12 cellular contexts compared by ENCODE assay signal in genomic region chr3:195897853-195898415, GRCh38. TPM values are rescaled to one million over a fixed set of nuclear protein-coding genes. Genes with fewer than 3 reads are reported as not detected.
DNase-seq lines count a peak whose midpoint lies in the region; ATAC-seq, FAIRE-seq and TF ChIP-seq lines count a peak whose summit lies in the region.
"Had no signal": no experiment of that assay in that cellular context is flagged by ENCODE, and none has a peak within 500 bp of the region (broad histone marks: within the 10 kb centered on the region; RNA-seq: fewer than 3 reads in every experiment).

No MANE protein-coding gene starts in this region.

- no peak overlapping the region for H2AFZ ChIP-seq in keratinocyte (ENCODE audit: control insufficient read depth, low read length)

- H3K27ac ChIP-seq in AG04450 (ENCODE audit: low read depth, low read length), result peak overlapping the region; percentile 39
- H3K27ac ChIP-seq in keratinocyte (ENCODE audit: control insufficient read depth, insufficient read depth, low read length), result peak overlapping the region; percentile 31
- peak overlapping the region in 2 of 4 donors; percentile 43 to 57 for H3K27ac ChIP-seq in tibial nerve

- H3K9ac ChIP-seq in keratinocyte (ENCODE audit: control insufficient read depth, extremely low read depth, insufficient read depth, low read length), result no peak overlapping the region

- dilution Hi-C loops in keratinocyte (cut with MboI; ENCODE audit: extremely low pct_ligation_motif_present, low sequenced_read_pairs), result no loop called here

- H3K79me2 ChIP-seq in keratinocyte (ENCODE audit: control insufficient read depth, insufficient read depth, low read length), result peaks cover 56% of the 10 kb centered on the region

- H3K27me3 Mint-ChIP-seq in Caco-2 (ENCODE audit: insufficient read depth, unreplicated experiment), result no peaks in the 10 kb centered on the region
- H3K27me3 Mint-ChIP-seq in activated CD8-positive, alpha-beta T cell treated with anti-CD3 and anti-CD28 coated beads for 36 hours, result no peaks in the 10 kb centered on the region

- TF ChIP-seq POLR2A in tibial nerve (IDR thresholded peaks at IDR 0.05), result no peak

- H3K4me1 ChIP-seq in Caco-2 (peaks cover 7% of the 10 kb centered on the region), keratinocyte (ENCODE audit: control insufficient read depth, extremely low read depth, insufficient read depth, low read length) (peaks cover 40% of the 10 kb centered on the region), tibial nerve (peaks cover 0 to 84% (median 52%) of the 10 kb centered on the region in 4 donors)

- H3K4me2 ChIP-seq in keratinocyte (ENCODE audit: control insufficient read depth, extremely low read depth, insufficient read depth, low read depth, low read length), result peak overlapping the region; percentile 37

- POLR2A ChIA-PET in AG04450 (lab: Yijun Ruan, JAX), result no interaction called here
- POLR2A ChIA-PET in Caco-2 (lab: Charles Lee), result no interaction called here
- POLR2A ChIA-PET in activated CD8-positive, alpha-beta T cell treated with anti-CD3 and anti-CD28 coated beads for 36 hours (lab: Charles Lee), result interaction anchor here (1.0 to 6.4 kb wide), 3 partner anchors 8 to 17 kb away, joined by 3 to 77 read pairs (median 5); partner anchors contain the start of gene TNK2

- no peaks in the 10 kb centered on the region for H4K20me1 ChIP-seq in keratinocyte (ENCODE audit: control insufficient read depth, extremely low read depth, insufficient read depth, low read length)

- peaks cover 26% of the 10 kb centered on the region for H3K4me1 Mint-ChIP-seq in Caco-2 (ENCODE audit: low read depth, unreplicated experiment)
- peaks cover 60% of the 10 kb centered on the region for H3K4me1 Mint-ChIP-seq in activated CD8-positive, alpha-beta T cell treated with anti-CD3 and anti-CD28 coated beads for 36 hours (ENCODE audit: low read depth)

- no TSS peak for BruUV-seq in Caco-2 (replicated peaks; lab: Mats Ljungman, UMichigan)

- CTCF ChIA-PET in AG04450 (lab: Charles Lee), result interaction anchor here (1.3 to 7.1 kb wide), 4 partner anchors 16 to 39 kb away, joined by 3 to 131 read pairs (median 54); no protein-coding TSS in a partner anchor
- CTCF ChIA-PET in Caco-2 (lab: Charles Lee), result interaction anchor here (0.6 to 0.7 kb wide), 2 partner anchors 17 to 1838 kb away, joined by 3 read pairs; partner anchors contain the start of gene RUBCN
- CTCF ChIA-PET in activated CD8-positive, alpha-beta T cell treated with anti-CD3 and anti-CD28 coated beads for 36 hours (lab: Charles Lee), result interaction anchor here (1.0 to 9.3 kb wide), 4 partner anchors 10 to 44 kb away, joined by 4 to 131 read pairs (median 74); partner anchors contain the start of gene TNK2

- intact Hi-C loops in Caco-2 (cut with micrococcal nuclease; ENCODE audit: unreplicated experiment), result no loop called here
- intact Hi-C loops in activated CD8-positive, alpha-beta T cell treated with anti-CD3 and anti-CD28 coated beads for 36 hours (cut with micrococcal nuclease), result no loop called here

- H3K9me3 Mint-ChIP-seq in Caco-2 (ENCODE audit: unreplicated experiment), result no peaks in the 10 kb centered on the region
- no peaks in the 10 kb centered on the region for H3K9me3 Mint-ChIP-seq in activated CD8-positive, alpha-beta T cell treated with anti-CD3 and anti-CD28 coated beads for 36 hours

- no peaks in the 10 kb centered on the region; the same call in 1 of the 2 replicates for H3K9me3 ChIP-seq in AG04450 (ENCODE audit: control insufficient read depth, insufficient read depth, low read length)
- no peaks in the 10 kb centered on the region for H3K9me3 ChIP-seq in Caco-2
- H3K9me3 ChIP-seq in keratinocyte (ENCODE audit: control insufficient read depth, low read depth, low read length), result no peaks in the 10 kb centered on the region
- no peaks in the 10 kb centered on the region for H3K9me3 ChIP-seq in tibial nerve

- H3K36me3 ChIP-seq in Caco-2 (ENCODE audit: control insufficient read depth, insufficient read depth, low read length) (no peaks in the 10 kb centered on the region), keratinocyte (ENCODE audit: control insufficient read depth in 2 of 2, extremely low read depth in 1 of 2, insufficient read depth in 2 of 2, low read length in 2 of 2) (peaks cover 0 to 3% of the 10 kb centered on the region in 2 experiments), tibial nerve (no peaks in the 10 kb centered on the region)
- H3K36me3 ChIP-seq: cardiac muscle cell had no signal

- no peak for ATAC-seq in activated CD8-positive, alpha-beta T cell treated with anti-CD3 and anti-CD28 coated beads for 36 hours
- ATAC-seq in HG03460 (IDR thresholded peaks at IDR 0.05; ENCODE audit: unreplicated experiment), result no peak

- TF ChIP-seq EP300 in tibial nerve (IDR thresholded peaks at IDR 0.05), result no peak

- H3K4me3 Mint-ChIP-seq in Caco-2 (ENCODE audit: unreplicated experiment), result peak overlapping the region; percentile 0
- H3K4me3 Mint-ChIP-seq in activated CD8-positive, alpha-beta T cell treated with anti-CD3 and anti-CD28 coated beads for 36 hours, result no peak overlapping the region

- no peaks in the 10 kb centered on the region for H3K27me3 ChIP-seq in AG04450 (ENCODE audit: control insufficient read depth, insufficient read depth, low read length)
- no peaks in the 10 kb centered on the region for H3K27me3 ChIP-seq in Caco-2 (replicated peaks; ENCODE audit: control insufficient read depth, insufficient read depth, low read length)
- H3K27me3 ChIP-seq in keratinocyte (ENCODE audit: control insufficient read depth, extremely low read depth, insufficient read depth, low read length), result no peaks in the 10 kb centered on the region
- H3K27me3 ChIP-seq in tibial nerve, result no peaks in the 10 kb centered on the region
- H3K27me3 ChIP-seq: cardiac muscle cell had no signal

- 73 to 75% methylated on average over 11 of the region's 11 CpGs for WGBS in tibial nerve, 2 donors

- FAIRE-seq in keratinocyte (lab: Jason Lieb, UNC), result no peak
- FAIRE-seq: urothelium cell line had no signal

- no peak for DNase-seq in AG04450 (ENCODE audit: low read depth, low spot score)
- DNase-seq in Caco-2, result peak; percentile 35 to 62
- no peak for DNase-seq in activated CD8-positive, alpha-beta T cell treated with anti-CD3 and anti-CD28 coated beads for 36 hours
- DNase-seq in keratinocyte (ENCODE audit: low read depth, low spot score), result no peak
- no peak for DNase-seq in tibial nerve (ENCODE audit: low spot score in 2 of 2)
- no peak for DNase-seq in stimulated activated CD4-positive, alpha-beta T cell treated with anti-CD3 and anti-CD28 coated beads, Interleukin-12 subunit alpha, Interleukin-12 subunit beta, amount 100 ng/mL, for 4 hours
- DNase-seq in activated gamma-delta T cell treated with Interleukin-2 at 50 U/mL for 16 hours, result no peak
- DNase-seq: activated CD4-positive, alpha-beta T cell treated with anti-CD3 and anti-CD28 coated beads, Interleukin-2, amount 50 U/mL, for 48 hours; stimulated activated CD4-positive, alpha-beta T cell treated with anti-CD3 and anti-CD28 coated beads, Interleukin-4, amount 100 ng/mL, for 4 hours had no signal

- no peaks in the 10 kb centered on the region for H3K9me1 ChIP-seq in keratinocyte (ENCODE audit: control insufficient read depth, extremely low read depth, insufficient read depth, low read length)

- peaks cover 16% of the 10 kb centered on the region for H3K36me3 Mint-ChIP-seq in Caco-2 (ENCODE audit: insufficient read depth, unreplicated experiment)
- H3K36me3 Mint-ChIP-seq in activated CD8-positive, alpha-beta T cell treated with anti-CD3 and anti-CD28 coated beads for 36 hours (ENCODE audit: low read depth), result no peaks in the 10 kb centered on the region

- TF ChIP-seq CTCF in AG04450 (IDR thresholded peaks at IDR 0.05; ENCODE audit: low read depth, low read length) (0 out of 2 replicates have a peak, but pooled peaks have one; percentile 9), Caco-2 (IDR thresholded peaks at IDR 0.05; ENCODE audit: insufficient read depth in 1 of 2, low read depth in 1 of 2, low read length in 1 of 2, severe bottlenecking in 1 of 2, unreplicated experiment in 1 of 2) (peak in 1 of 2 experiments; percentile 25), keratinocyte (optimal IDR thresholded peaks at IDR 0.05 in 1 of 3, IDR thresholded peaks at IDR 0.05 in 1 of 3, conservative IDR thresholded peaks at IDR 0.05 in 1 of 3; ENCODE audit: extremely low read depth in 1 of 3, insufficient read depth in 2 of 3, low read length in 3 of 3) (peak in 2 of 3 experiments; percentile 26 to 46), tibial nerve (IDR thresholded peaks at IDR 0.05) (no peak)
- no peak for TF ChIP-seq CTCF in activated CD8-positive, alpha-beta T cell treated with anti-CD3 and anti-CD28 coated beads for 36 hours (IDR thresholded peaks at IDR 0.05)

- H3K4me3 ChIP-seq in AG04450 (ENCODE audit: low read depth, low read length), result no peak overlapping the region
- H3K4me3 ChIP-seq in Caco-2 (ENCODE audit: low read depth, low read length), result no peak overlapping the region
- no peak overlapping the region for H3K4me3 ChIP-seq in keratinocyte (ENCODE audit: control insufficient read depth in 2 of 3, extremely low read depth in 1 of 3, insufficient read depth in 2 of 3, low read depth in 1 of 3, low read length in 3 of 3)
- no peak overlapping the region for H3K4me3 ChIP-seq in tibial nerve
- H3K4me3 ChIP-seq: cardiac muscle cell had no signal

- H3K27ac Mint-ChIP-seq in Caco-2 (ENCODE audit: unreplicated experiment), result no peak overlapping the region
- peak overlapping the region; percentile 29 for H3K27ac Mint-ChIP-seq in activated CD8-positive, alpha-beta T cell treated with anti-CD3 and anti-CD28 coated beads for 36 hours

RNA-seq across cellular contexts. Expression of gene TNK2, which starts 10.4 kb away (rescaled TPM):
- 2.7 and 4.4 TPM in 2 replicates for polyA plus RNA-seq in AG04450 (2011; rRNA removed)
- polyA minus RNA-seq in AG04450 (2011; rRNA and poly(A)+ RNA removed), result 5.4 and 9.1 TPM in 2 replicates
- total RNA-seq in Caco-2 (2022), result 36.0 and 37.9 TPM in 2 replicates
- 10 to 100 TPM; 41.9 to 43.0 TPM for total RNA-seq in activated CD8-positive, alpha-beta T cell treated with anti-CD3 and anti-CD28 coated beads for 36 hours
- polyA plus RNA-seq in keratinocyte, result 10.6 to 21.4 TPM (median 15.8 TPM) in 3 replicates
- polyA plus RNA-seq in keratinocyte (2011; ENCODE audit: low read depth), result 17.1 TPM
- polyA plus RNA-seq in keratinocyte (2011; cell fraction: cytosol; rRNA removed), result 4.4 and 10.0 TPM in 2 replicates
- 56.7 and 70.6 TPM in 2 replicates for polyA plus RNA-seq in keratinocyte (2011; cell fraction: nucleus; rRNA removed)
- polyA plus RNA-seq in keratinocyte (2012; ENCODE audit: low replicate concordance), result 23.7 and 30.5 TPM in 2 replicates
- polyA minus RNA-seq in keratinocyte, result 24.1 to 62.9 TPM (median 26.8 TPM) in 3 replicates
- polyA minus RNA-seq in keratinocyte (2011; cell fraction: cytosol; rRNA and poly(A)+ RNA removed), result 24.0 TPM
- polyA minus RNA-seq in keratinocyte (2011; cell fraction: nucleus; rRNA and poly(A)+ RNA removed), result 27.1 and 33.3 TPM in 2 replicates
- 10 to 100 TPM; 22.2 to 81.9 (median 34.0) TPM for total RNA-seq in tibial nerve

Comparison
In these comparisons a context has a peak if more than half of its experiments do, and no peak if none do; other contexts are left out.
1. DNase-seq: peak in Caco-2 (2 of 2); none in AG04450 (single experiment), activated CD8-positive, alpha-beta T cell treated with anti-CD3 and anti-CD28 coated beads for 36 hours (single experiment), keratinocyte (single experiment), tibial nerve (0 of 2), stimulated activated CD4-positive, alpha-beta T cell treated with anti-CD3 and anti-CD28 coated beads, Interleukin-12 subunit alpha, Interleukin-12 subunit beta, amount 100 ng/mL, for 4 hours (single experiment) and activated gamma-delta T cell treated with Interleukin-2 at 50 U/mL for 16 hours (single experiment).
2. CTCF ChIP-seq: peak in AG04450 (single experiment) and keratinocyte (2 of 3); none in activated CD8-positive, alpha-beta T cell treated with anti-CD3 and anti-CD28 coated beads for 36 hours (single experiment) and tibial nerve (0 of 5).